In genomic region chr5:93189707-93190120, GRCh38 we compare ENCODE assay signal across 12 cellular contexts.
DNase-seq lines count a peak whose midpoint lies in the region; ATAC-seq and TF ChIP-seq lines count a peak whose summit lies in the region.
"Had no signal": no experiment of that assay in that cellular context is flagged by ENCODE, and none has a peak within 500 bp of the region (broad histone marks: within the 10 kb centered on the region; RNA-seq: fewer than 3 reads in every experiment).

No MANE protein-coding gene starts in this region.

- no peak overlapping the region for H3K4me3 Mint-ChIP-seq in activated T-helper 1 cell treated with anti-CD3 and anti-CD28 coated beads, Interleukin-12 subunit alpha, Interleukin-12 subunit beta, Interleukin-2, Interleukin-4 antibody, amounts not matched to agents 30 ng/mL and 10 ng/mL and 1 ng/mL, durations not matched to agents 14 hours and 24 hours and 36 hours
- H3K4me3 Mint-ChIP-seq: brain, T-helper 17 cell had no signal

- TF ChIP-seq CTCF in fibroblast of pulmonary artery (IDR thresholded peaks at IDR 0.05; ENCODE audit: low read length, missing control alignments) = no peak
- no peak for TF ChIP-seq CTCF in smooth muscle cell (IDR thresholded peaks at IDR 0.05; ENCODE audit: borderline replicate concordance, insufficient read depth, poor library complexity, severe bottlenecking)
- TF ChIP-seq CTCF in coronary artery (IDR thresholded peaks at IDR 0.05) = no peak

- H3K4me3 ChIP-seq in SJCRH30 (no peak overlapping the region), fibroblast of pulmonary artery (replicated peaks; ENCODE audit: low read depth, low read length) (no peak overlapping the region), smooth muscle cell (no peak overlapping the region), coronary artery (no peak overlapping the region)

- peak overlapping the region; percentile 69 for H3K4me2 ChIP-seq in smooth muscle cell

- H3K36me3 ChIP-seq in SJCRH30 (no peaks in the 10 kb centered on the region), smooth muscle cell (ENCODE audit: low read depth) (no peaks in the 10 kb centered on the region)

- H3K27me3 Mint-ChIP-seq in activated T-helper 1 cell treated with anti-CD3 and anti-CD28 coated beads, Interleukin-12 subunit alpha, Interleukin-12 subunit beta, Interleukin-2, Interleukin-4 antibody, amounts not matched to agents 30 ng/mL and 10 ng/mL and 1 ng/mL, durations not matched to agents 14 hours and 24 hours and 36 hours (ENCODE audit: insufficient read depth) = peaks cover 2% of the 10 kb centered on the region
- H3K27me3 Mint-ChIP-seq: T-helper 17 cell had no signal

- H3K4me1 ChIP-seq in SJCRH30 (peaks cover 48% of the 10 kb centered on the region), smooth muscle cell (ENCODE audit: low read depth) (peaks cover 27% of the 10 kb centered on the region)

- H3K9me3 Mint-ChIP-seq in activated T-helper 1 cell treated with anti-CD3 and anti-CD28 coated beads, Interleukin-12 subunit alpha, Interleukin-12 subunit beta, Interleukin-2, Interleukin-4 antibody, amounts not matched to agents 30 ng/mL and 10 ng/mL and 1 ng/mL, durations not matched to agents 14 hours and 24 hours and 36 hours = no peaks in the 10 kb centered on the region

- H3K9ac ChIP-seq in smooth muscle cell (ENCODE audit: low read depth) = peak overlapping the region; percentile 36

- H3K79me2 ChIP-seq in smooth muscle cell (ENCODE audit: low read depth) = no peaks in the 10 kb centered on the region

- no peak overlapping the region for H2AFZ ChIP-seq in smooth muscle cell (ENCODE audit: low read depth)

- H3K4me1 Mint-ChIP-seq in activated T-helper 1 cell treated with anti-CD3 and anti-CD28 coated beads, Interleukin-12 subunit alpha, Interleukin-12 subunit beta, Interleukin-2, Interleukin-4 antibody, amounts not matched to agents 30 ng/mL and 10 ng/mL and 1 ng/mL, durations not matched to agents 14 hours and 24 hours and 36 hours (ENCODE audit: low read depth) = no peaks in the 10 kb centered on the region
- H3K4me1 Mint-ChIP-seq: T-helper 17 cell had no signal

- H3K36me3 Mint-ChIP-seq in activated T-helper 1 cell treated with anti-CD3 and anti-CD28 coated beads, Interleukin-12 subunit alpha, Interleukin-12 subunit beta, Interleukin-2, Interleukin-4 antibody, amounts not matched to agents 30 ng/mL and 10 ng/mL and 1 ng/mL, durations not matched to agents 14 hours and 24 hours and 36 hours (ENCODE audit: low read depth) = no peaks in the 10 kb centered on the region
- H3K36me3 Mint-ChIP-seq: brain had no signal

- intact Hi-C loops in Right ventricle myocardium superior (cut with DNase I) = no loop called here
- intact Hi-C loops in Right ventricle myocardium inferior (cut with DNase I) = no loop called here
- intact Hi-C loops in activated T-helper 1 cell treated with anti-CD3 and anti-CD28 coated beads, Interleukin-12 subunit alpha, Interleukin-12 subunit beta, Interleukin-2, Interleukin-4 antibody, amounts not matched to agents 30 ng/mL and 10 ng/mL and 1 ng/mL, durations not matched to agents 14 hours and 24 hours and 36 hours (cut with micrococcal nuclease) = no loop called here

- H3K27ac Mint-ChIP-seq in activated T-helper 1 cell treated with anti-CD3 and anti-CD28 coated beads, Interleukin-12 subunit alpha, Interleukin-12 subunit beta, Interleukin-2, Interleukin-4 antibody, amounts not matched to agents 30 ng/mL and 10 ng/mL and 1 ng/mL, durations not matched to agents 14 hours and 24 hours and 36 hours = no peak overlapping the region
- H3K27ac Mint-ChIP-seq: brain, T-helper 17 cell had no signal

- H3K27ac ChIP-seq in SJCRH30 (peak overlapping the region; percentile 53), smooth muscle cell (ENCODE audit: low read depth) (peak overlapping the region; percentile 93), coronary artery (no peak overlapping the region)

- peaks cover 25% of the 10 kb centered on the region for H3F3A ChIP-seq in smooth muscle cell (ENCODE audit: low read depth)

- no peaks in the 10 kb centered on the region for H4K20me1 ChIP-seq in smooth muscle cell (ENCODE audit: low read depth)

- DNase-seq in Right ventricle myocardium superior = no peak
- no peak for DNase-seq in Right ventricle myocardium inferior (ENCODE audit: missing footprints)
- DNase-seq in SJCRH30 = peak; percentile 25 to 56
- DNase-seq in fibroblast of pulmonary artery (ENCODE audit: low read depth) = peak; percentile 95
- DNase-seq in smooth muscle cell (lab: John Stamatoyannopoulos, UW; ENCODE audit: unreplicated experiment) = no peak
- DNase-seq in coronary artery (ENCODE audit: low spot score) = no peak
- no peak for DNase-seq in activated T-helper 1 cell treated with anti-CD3 and anti-CD28 coated beads, Interleukin-12 subunit alpha, Interleukin-12 subunit beta, Interleukin-2, Interleukin-4 antibody, amounts not matched to agents 30 ng/mL and 10 ng/mL and 1 ng/mL, durations not matched to agents 14 hours and 24 hours and 36 hours (ENCODE audit: low spot score)
- no peak for DNase-seq in effector CD4-positive, alpha-beta T cell
- DNase-seq: Karpas-422, NCI-H524, T-helper 17 cell had no signal

- H3K9me3 ChIP-seq in SJCRH30 (replicated peaks) (no peaks in the 10 kb centered on the region), smooth muscle cell (replicated peaks; ENCODE audit: low read depth) (no peaks in the 10 kb centered on the region)

- H3K27me3 ChIP-seq in SJCRH30 (no peaks in the 10 kb centered on the region), smooth muscle cell (ENCODE audit: low read depth) (no peaks in the 10 kb centered on the region)

- ATAC-seq in Right ventricle myocardium superior (ENCODE audit: poor library complexity) (peak; percentile 74), Right ventricle myocardium inferior (no peak)
- ATAC-seq: T-helper 17 cell had no signal

- WGBS in smooth muscle cell (ENCODE audit: low lambda C conversion rate) = 2% methylated on average over 2 of the region's 2 CpGs

Comparison
In these comparisons a context has a peak if more than half of its experiments do, and no peak if none do; other contexts are left out.
1. DNase-seq: peak in SJCRH30 (2 of 2) and fibroblast of pulmonary artery (single experiment); none in Right ventricle myocardium superior (single experiment), Right ventricle myocardium inferior (single experiment), smooth muscle cell (single experiment), coronary artery (single experiment), activated T-helper 1 cell treated with anti-CD3 and anti-CD28 coated beads, Interleukin-12 subunit alpha, Interleukin-12 subunit beta, Interleukin-2, Interleukin-4 antibody, amounts not matched to agents 30 ng/mL and 10 ng/mL and 1 ng/mL, durations not matched to agents 14 hours and 24 hours and 36 hours (single experiment) and effector CD4-positive, alpha-beta T cell (single experiment).
2. H3K27ac ChIP-seq: peak in SJCRH30 (single experiment) and smooth muscle cell (single experiment); none in coronary artery (0 of 2).